1 cellular context compared by ENCODE assay signal in genomic region chr12:4604684-4605193, GRCh38.
A peak's percentile ranks its signal among the peaks of the same experiment; 100 is the strongest.
TF ChIP-seq lines count a peak whose summit lies in the region.

No MANE protein-coding gene starts in this region.

TF ChIP-seq in HepG2, 621 proteins besides CTCF, POLR2A, EP300 and RAD21 (continued from another document and continues in another):
- TF ChIP-seq HMGXB4 (CRISPR knock-in tag; IDR thresholded peaks at IDR 0.05; ENCODE audit: borderline replicate concordance in 1 of 2, low read depth in 1 of 2) = peak; percentile 89 to 94
- no peak for TF ChIP-seq ZNF460 (CRISPR knock-in tag; IDR thresholded peaks at IDR 0.05; ENCODE audit: borderline replicate concordance)
- TF ChIP-seq ZNF383 (CRISPR knock-in tag; IDR thresholded peaks at IDR 0.05; ENCODE audit: borderline replicate concordance) = no peak
- no peak for TF ChIP-seq NCOA2 (CRISPR knock-in tag; IDR thresholded peaks at IDR 0.05)
- no peak for TF ChIP-seq MTF2 (CRISPR knock-in tag; IDR thresholded peaks at IDR 0.05; ENCODE audit: borderline replicate concordance)
- TF ChIP-seq KLF11 (CRISPR knock-in tag; IDR thresholded peaks at IDR 0.05) = no peak
- TF ChIP-seq, protein P1, sequence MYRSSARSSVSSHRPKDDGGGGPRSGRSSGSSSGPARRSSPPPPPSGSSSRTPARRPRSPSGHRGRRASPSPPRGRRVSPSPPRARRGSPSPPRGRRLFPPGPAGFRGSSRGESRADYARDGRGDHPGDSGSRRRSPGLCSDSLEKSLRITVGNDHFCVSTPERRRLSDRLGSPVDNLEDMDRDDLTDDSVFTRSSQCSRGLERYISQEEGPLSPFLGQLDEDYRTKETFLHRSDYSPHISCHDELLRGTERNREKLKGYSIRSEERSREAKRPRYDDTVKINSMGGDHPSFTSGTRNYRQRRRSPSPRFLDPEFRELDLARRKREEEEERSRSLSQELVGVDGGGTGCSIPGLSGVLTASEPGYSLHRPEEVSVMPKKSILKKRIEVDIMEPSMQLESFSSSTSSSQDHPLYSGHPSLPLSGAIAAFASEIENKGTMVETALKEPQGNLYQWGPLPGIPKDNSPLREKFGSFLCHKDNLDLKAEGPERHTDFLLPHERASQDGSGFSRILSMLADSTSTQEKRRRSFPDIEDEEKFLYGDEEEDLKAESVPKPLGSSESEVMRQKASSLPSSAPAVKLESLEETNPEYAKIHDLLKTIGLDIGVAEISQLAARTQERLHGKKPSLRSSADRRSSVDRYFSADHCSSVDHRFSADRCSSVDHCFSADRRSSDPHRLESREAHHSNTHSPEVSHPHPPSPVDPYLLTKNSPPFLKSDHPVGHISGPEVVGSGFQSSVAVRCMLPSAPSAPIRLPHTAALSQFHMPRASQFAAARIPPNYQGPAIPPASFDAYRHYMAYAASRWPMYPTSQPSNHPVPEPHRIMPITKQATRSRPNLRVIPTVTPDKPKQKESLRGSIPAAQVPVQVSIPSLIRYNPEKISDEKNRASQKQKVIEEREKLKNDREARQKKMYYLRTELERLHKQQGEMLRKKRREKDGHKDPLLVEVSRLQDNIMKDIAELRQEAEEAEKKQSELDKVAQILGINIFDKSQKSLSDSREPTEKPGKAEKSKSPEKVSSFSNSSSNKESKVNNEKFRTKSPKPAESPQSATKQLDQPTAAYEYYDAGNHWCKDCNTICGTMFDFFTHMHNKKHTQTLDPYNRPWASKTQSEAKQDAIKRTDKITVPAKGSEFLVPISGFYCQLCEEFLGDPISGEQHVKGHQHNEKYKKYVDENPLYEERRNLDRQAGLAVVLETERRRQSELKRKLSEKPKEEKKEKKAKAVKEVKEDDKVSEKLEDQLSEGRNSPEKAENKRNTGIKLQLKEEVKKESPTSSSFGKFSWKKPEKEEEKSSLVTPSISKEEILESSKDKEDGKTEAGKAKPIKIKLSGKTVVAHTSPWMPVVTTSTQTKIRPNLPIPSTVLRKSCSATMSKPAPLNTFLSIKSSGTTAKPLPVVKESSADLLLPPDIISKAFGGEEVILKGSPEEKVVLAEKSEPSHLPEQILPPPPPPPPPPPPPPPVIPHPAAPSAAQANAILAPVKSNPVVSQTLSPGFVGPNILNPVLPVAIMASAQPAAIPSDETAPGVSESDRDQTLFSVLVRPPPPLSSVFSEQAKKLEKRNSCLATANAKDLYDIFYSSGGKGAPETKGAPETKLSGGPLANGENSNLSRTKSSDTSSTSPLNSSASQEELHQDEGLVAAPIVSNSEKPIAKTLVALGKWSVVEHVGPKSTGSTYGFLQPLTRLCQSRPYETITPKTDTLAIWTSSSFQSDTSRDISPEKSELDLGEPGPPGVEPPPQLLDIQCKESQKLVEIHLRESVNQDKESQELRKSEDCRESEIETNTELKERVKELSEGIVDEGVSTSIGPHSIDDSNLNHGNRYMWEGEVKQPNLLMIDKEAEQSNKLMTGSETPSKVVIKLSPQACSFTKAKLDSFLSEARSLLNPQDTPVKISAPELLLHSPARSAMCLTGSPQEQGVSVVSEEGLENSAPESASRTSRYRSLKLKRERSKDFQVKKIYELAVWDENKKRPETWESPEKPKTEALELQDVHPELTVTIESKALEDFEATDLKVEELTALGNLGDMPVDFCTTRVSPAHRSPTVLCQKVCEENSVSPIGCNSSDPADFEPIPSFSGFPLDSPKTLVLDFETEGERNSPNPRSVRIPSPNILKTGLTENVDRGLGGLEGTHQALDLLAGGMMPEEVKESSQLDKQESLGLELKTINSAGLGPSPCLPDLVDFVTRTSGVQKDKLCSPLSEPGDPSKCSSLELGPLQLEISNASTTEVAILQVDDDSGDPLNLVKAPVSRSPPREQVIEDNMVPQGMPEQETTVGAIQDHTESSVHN (CRISPR knock-in tag; IDR thresholded peaks at IDR 0.05) = no peak
- no peak for TF ChIP-seq SP1 (IDR thresholded peaks at IDR 0.05)
- no peak for TF ChIP-seq SP1 (CRISPR knock-in tag; IDR thresholded peaks at IDR 0.05)
- no peak for TF ChIP-seq SMYD3 (CRISPR knock-in tag; IDR thresholded peaks at IDR 0.05)
- TF ChIP-seq GZF1 (CRISPR knock-in tag; IDR thresholded peaks at IDR 0.05) = no peak
- TF ChIP-seq TEAD3 (CRISPR knock-in tag; optimal IDR thresholded peaks at IDR 0.05; ENCODE audit: borderline replicate concordance) = no peak
- TF ChIP-seq ZFY (CRISPR knock-in tag; IDR thresholded peaks at IDR 0.05) = peak; percentile 87
- no peak for TF ChIP-seq RBAK (CRISPR knock-in tag; IDR thresholded peaks at IDR 0.05)
- TF ChIP-seq ZC3H4 (CRISPR knock-in tag; IDR thresholded peaks at IDR 0.05; ENCODE audit: borderline replicate concordance) = no peak
- no peak for TF ChIP-seq MBNL3 (CRISPR knock-in tag; conservative IDR thresholded peaks at IDR 0.05)
- no peak for TF ChIP-seq KLF6 (CRISPR knock-in tag; IDR thresholded peaks at IDR 0.05)
- TF ChIP-seq FOXP4 (CRISPR knock-in tag; IDR thresholded peaks at IDR 0.05) = peak; percentile 48; the same call in 1 of the 2 replicates
- TF ChIP-seq PHB2 (IDR thresholded peaks at IDR 0.05; ENCODE audit: partially characterized antibody) = no peak
- no peak for TF ChIP-seq EED (CRISPR knock-in tag; IDR thresholded peaks at IDR 0.05)
- TF ChIP-seq ELF4 (CRISPR knock-in tag; IDR thresholded peaks at IDR 0.05; ENCODE audit: borderline replicate concordance) = no peak
- TF ChIP-seq SP4 (CRISPR knock-in tag; IDR thresholded peaks at IDR 0.05) = no peak
- 0 out of 2 replicates have a peak, but pooled peaks have one; percentile 45 for TF ChIP-seq MXD4 (CRISPR knock-in tag; IDR thresholded peaks at IDR 0.05)
- TF ChIP-seq ZNF660 (CRISPR knock-in tag; IDR thresholded peaks at IDR 0.05; ENCODE audit: borderline replicate concordance, low read depth) = no peak
- TF ChIP-seq PRPF4 (IDR thresholded peaks at IDR 0.05; ENCODE audit: low read depth, low read length, poor library complexity, severe bottlenecking) = no peak
- no peak for TF ChIP-seq PAF1 (CRISPR knock-in tag; IDR thresholded peaks at IDR 0.05)
- TF ChIP-seq, protein P2, sequence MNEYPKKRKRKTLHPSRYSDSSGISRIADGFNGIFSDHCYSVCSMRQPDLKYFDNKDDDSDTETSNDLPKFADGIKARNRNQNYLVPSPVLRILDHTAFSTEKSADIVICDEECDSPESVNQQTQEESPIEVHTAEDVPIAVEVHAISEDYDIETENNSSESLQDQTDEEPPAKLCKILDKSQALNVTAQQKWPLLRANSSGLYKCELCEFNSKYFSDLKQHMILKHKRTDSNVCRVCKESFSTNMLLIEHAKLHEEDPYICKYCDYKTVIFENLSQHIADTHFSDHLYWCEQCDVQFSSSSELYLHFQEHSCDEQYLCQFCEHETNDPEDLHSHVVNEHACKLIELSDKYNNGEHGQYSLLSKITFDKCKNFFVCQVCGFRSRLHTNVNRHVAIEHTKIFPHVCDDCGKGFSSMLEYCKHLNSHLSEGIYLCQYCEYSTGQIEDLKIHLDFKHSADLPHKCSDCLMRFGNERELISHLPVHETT (CRISPR knock-in tag; conservative IDR thresholded peaks at IDR 0.05) = no peak
- no peak for TF ChIP-seq ESRRA (CRISPR knock-in tag; IDR thresholded peaks at IDR 0.05; ENCODE audit: low read depth)
- TF ChIP-seq SIX4 (CRISPR knock-in tag; IDR thresholded peaks at IDR 0.05) = no peak
- peak; percentile 76; the same call in 1 of the 2 replicates for TF ChIP-seq KAT7 (CRISPR knock-in tag; IDR thresholded peaks at IDR 0.05; ENCODE audit: borderline replicate concordance)
- TF ChIP-seq MAFF (IDR thresholded peaks at IDR 0.05; ENCODE audit: low read depth, low read length) = no peak
- peak; percentile 57; the same call in 1 of the 2 replicates for TF ChIP-seq NFKBIZ (CRISPR knock-in tag; IDR thresholded peaks at IDR 0.05)
- TF ChIP-seq RELA (CRISPR knock-in tag; IDR thresholded peaks at IDR 0.05) = no peak
- peak; percentile 83 for TF ChIP-seq MYC (CRISPR knock-in tag; IDR thresholded peaks at IDR 0.05; ENCODE audit: borderline replicate concordance)
- no peak for TF ChIP-seq CHD2 (IDR thresholded peaks at IDR 0.05; ENCODE audit: low read depth, low read length)
- TF ChIP-seq ATF7 (IDR thresholded peaks at IDR 0.05) = no peak
- TF ChIP-seq ATF7 (CRISPR knock-in tag; IDR thresholded peaks at IDR 0.05) = no peak
- no peak for TF ChIP-seq ARID2 (CRISPR knock-in tag; IDR thresholded peaks at IDR 0.05; ENCODE audit: borderline replicate concordance)
- TF ChIP-seq ZMYM4 (CRISPR knock-in tag; IDR thresholded peaks at IDR 0.05) = peak; percentile 83
- no peak for TF ChIP-seq ZSCAN31 (CRISPR knock-in tag; IDR thresholded peaks at IDR 0.05; ENCODE audit: low read depth)
- TF ChIP-seq ZNF652 (CRISPR knock-in tag; IDR thresholded peaks at IDR 0.05; ENCODE audit: borderline replicate concordance, low read depth) = no peak
- TF ChIP-seq U2AF1 (optimal IDR thresholded peaks at IDR 0.05; ENCODE audit: low read depth, low read length) = no peak
- TF ChIP-seq ZNF772 (CRISPR knock-in tag; IDR thresholded peaks at IDR 0.05) = no peak
- no peak for TF ChIP-seq FOXK2 (IDR thresholded peaks at IDR 0.05)
- TF ChIP-seq, protein P3, sequence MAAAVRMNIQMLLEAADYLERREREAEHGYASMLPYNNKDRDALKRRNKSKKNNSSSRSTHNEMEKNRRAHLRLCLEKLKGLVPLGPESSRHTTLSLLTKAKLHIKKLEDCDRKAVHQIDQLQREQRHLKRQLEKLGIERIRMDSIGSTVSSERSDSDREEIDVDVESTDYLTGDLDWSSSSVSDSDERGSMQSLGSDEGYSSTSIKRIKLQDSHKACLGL (CRISPR knock-in tag; IDR thresholded peaks at IDR 0.05) = 0 out of 2 replicates have a peak, but pooled peaks have one; percentile 25
- no peak for TF ChIP-seq TRIM24 (CRISPR knock-in tag; IDR thresholded peaks at IDR 0.05)
- TF ChIP-seq MXD3 (CRISPR knock-in tag; IDR thresholded peaks at IDR 0.05) = peak; percentile 54; the same call in 1 of the 2 replicates
- TF ChIP-seq ZFP1 (CRISPR knock-in tag; IDR thresholded peaks at IDR 0.05) = no peak
- TF ChIP-seq, protein P4, sequence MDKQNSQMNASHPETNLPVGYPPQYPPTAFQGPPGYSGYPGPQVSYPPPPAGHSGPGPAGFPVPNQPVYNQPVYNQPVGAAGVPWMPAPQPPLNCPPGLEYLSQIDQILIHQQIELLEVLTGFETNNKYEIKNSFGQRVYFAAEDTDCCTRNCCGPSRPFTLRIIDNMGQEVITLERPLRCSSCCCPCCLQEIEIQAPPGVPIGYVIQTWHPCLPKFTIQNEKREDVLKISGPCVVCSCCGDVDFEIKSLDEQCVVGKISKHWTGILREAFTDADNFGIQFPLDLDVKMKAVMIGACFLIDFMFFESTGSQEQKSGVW (CRISPR knock-in tag; IDR thresholded peaks at IDR 0.05; ENCODE audit: borderline replicate concordance) = no peak
- TF ChIP-seq ZNF746 (CRISPR knock-in tag; IDR thresholded peaks at IDR 0.05) = no peak
- TF ChIP-seq ZNF160 (CRISPR knock-in tag; IDR thresholded peaks at IDR 0.05) = 0 out of 2 replicates have a peak, but pooled peaks have one; percentile 48
- TF ChIP-seq CSRNP1 (CRISPR knock-in tag; IDR thresholded peaks at IDR 0.05) = no peak
